In the genomic region with DNA sequence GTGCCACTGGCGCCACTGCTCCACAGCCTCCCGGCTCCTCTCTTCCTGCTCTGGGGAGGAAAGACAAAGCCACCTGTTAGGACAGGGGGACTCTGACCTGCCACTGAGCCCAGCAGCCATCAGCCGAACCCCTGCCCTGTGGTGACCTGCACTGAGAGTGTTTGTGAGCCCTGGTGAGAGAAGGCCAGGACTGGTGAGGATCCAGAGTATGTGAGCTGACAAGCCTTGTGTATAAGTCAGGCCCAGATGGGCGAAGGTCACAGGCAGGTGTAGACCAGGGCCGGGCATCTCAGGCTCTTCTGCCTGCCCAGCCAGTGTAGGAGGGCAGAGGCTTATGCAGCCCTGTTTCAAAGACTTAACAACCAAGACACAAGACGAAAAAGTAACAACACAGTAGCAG, we compare ENCODE assay signal across 34 cellular contexts. TPM values are rescaled to one million over a fixed set of nuclear protein-coding genes. Genes with fewer than 3 reads are reported as not detected.
"Had no signal": no experiment of that assay in that cellular context is flagged by ENCODE, and none has a peak within 500 bp of the region (broad histone marks: within the 10 kb centered on the region; RNA-seq: fewer than 3 reads in every experiment).

No MANE protein-coding gene starts in this region.

- ATAC-seq: gastrocnemius medialis; left lung; naive thymus-derived CD4-positive, alpha-beta T cell; sciatic nerve; stimulated activated naive CD8-positive, alpha-beta T cell treated with anti-CD3 and anti-CD28 coated beads, Interleukin-15, Interleukin-2, amounts not matched to agents 100 U/mL and 50 U/mL, for 24 hours had no signal

- H3K79me2 ChIP-seq: parathyroid adenoma had no signal

- H3K9me3 ChIP-seq: gastrocnemius medialis, left lung, prostate gland, right atrium auricular region, testis, tibial artery, uterus had no signal

- H3K36me3 ChIP-seq: gastrocnemius medialis, left lung, neural progenitor cell, prostate gland, right atrium auricular region, tibial artery, uterus had no signal

- DNase-seq: dorsolateral prefrontal cortex; effector CD4-positive, alpha-beta T cell; foreskin fibroblast; gastrocnemius medialis; head of caudate nucleus; left lung; mesendoderm; midbrain; naive thymus-derived CD4-positive, alpha-beta T cell; stimulated activated CD4-positive, alpha-beta T cell treated with anti-CD3 and anti-CD28 coated beads, Interleukin-12 subunit alpha, Interleukin-12 subunit beta, amount 100 ng/mL, for 4 hours; stimulated activated CD4-positive, alpha-beta T cell treated with anti-CD3 and anti-CD28 coated beads, Interleukin-1b, Interleukin-23, amount 100 ng/mL, for 48 hours; stimulated activated CD4-positive, alpha-beta T cell treated with anti-CD3 and anti-CD28 coated beads, Interleukin-4, amount 100 ng/mL, for 1 hour; stimulated activated CD8-positive, alpha-beta memory T cell treated with anti-CD3 and anti-CD28 coated beads, Interleukin-4, amount 100 ng/mL, for 48 hours; stimulated activated naive CD8-positive, alpha-beta T cell treated with anti-CD3 and anti-CD28 coated beads, Interleukin-15, Interleukin-2, amounts not matched to agents 100 U/mL and 50 U/mL, for 24 hours; substantia nigra; testis; uterus had no signal

- H2AFZ ChIP-seq: neural progenitor cell, parathyroid adenoma had no signal

- H3K4me3 Mint-ChIP-seq: naive thymus-derived CD4-positive, alpha-beta T cell; nephron; neural progenitor cell; type B pancreatic cell had no signal

- H3K27ac Mint-ChIP-seq: naive thymus-derived CD4-positive, alpha-beta T cell; nephron; neural progenitor cell; type B pancreatic cell had no signal

- H3K4me1 ChIP-seq: left lung, neural progenitor cell, parathyroid adenoma, prostate gland, right atrium auricular region, testis, uterus had no signal

- H3K9ac ChIP-seq: neural progenitor cell, parathyroid adenoma had no signal

- H3K36me3 Mint-ChIP-seq: naive thymus-derived CD4-positive, alpha-beta T cell; neural progenitor cell had no signal

- H3K4me3 ChIP-seq: dorsolateral prefrontal cortex, gastrocnemius medialis, left lung, neural progenitor cell, prostate gland, right atrium auricular region, testis, tibial artery, uterus had no signal

- H3K27me3 Mint-ChIP-seq: naive thymus-derived CD4-positive, alpha-beta T cell; type B pancreatic cell had no signal

- H3K27ac ChIP-seq: dorsolateral prefrontal cortex, epithelial cell of prostate, gastrocnemius medialis, left lung, neural progenitor cell, parathyroid adenoma, prostate gland, right atrium auricular region, testis, tibial artery, uterus had no signal

- H3K4me2 ChIP-seq: neural progenitor cell had no signal

- H3K27me3 ChIP-seq: gastrocnemius medialis, left lung, neural progenitor cell, right atrium auricular region, testis, tibial artery, uterus had no signal

- H3K9me3 Mint-ChIP-seq: naive thymus-derived CD4-positive, alpha-beta T cell; neural progenitor cell had no signal

RNA-seq across cellular contexts. Expression of a gene that starts 12.0 kb away (rescaled TPM):
- total RNA-seq: cerebellum; esophagus mucosa; gastrocnemius medialis; glomerular endothelial cell; left lung; lower leg skin; lung microvascular endothelial cell; mucosa of gallbladder; naive thymus-derived CD4-positive, alpha-beta T cell; osteoblast; prostate gland; right atrium auricular region; sciatic nerve had no signal
- polyA plus RNA-seq: keratinocyte; naive thymus-derived CD4-positive, alpha-beta T cell had no signal
